ENCODE assay signal across 8 cellular contexts in genomic region chr6:20773822-20774221, GRCh38.
"Had no signal": no experiment of that assay in that cellular context is flagged by ENCODE, and none has a peak within 500 bp of the region (broad histone marks: within the 10 kb centered on the region; RNA-seq: fewer than 3 reads in every experiment).

No MANE protein-coding gene starts in this region.

- H3K4me3 ChIP-seq: GM23248, HAP-1 had no signal

- H3K4me3 Mint-ChIP-seq: HFFc6, IgD-negative memory B cell had no signal

- H2AFZ ChIP-seq: GM23248 had no signal

- DNase-seq: GM23248, GOT3, H7, HFFc6 had no signal

- H3K9me3 Mint-ChIP-seq: HFFc6, IgD-negative memory B cell had no signal

- H3K27me3 Mint-ChIP-seq: IgD-negative memory B cell had no signal

- ATAC-seq: HCT116 had no signal

- H3K9me3 ChIP-seq: HAP-1 had no signal

- H3K9ac ChIP-seq: GM23248 had no signal

- H3K36me3 ChIP-seq: HAP-1 had no signal

- H3K27ac Mint-ChIP-seq: HFFc6 had no signal

- H3K4me1 ChIP-seq: HAP-1 had no signal

- FAIRE-seq: HTR-8/SVneo had no signal

- H3K27ac ChIP-seq: GM23248 had no signal
